Comparison of ENCODE assay signal across 20 cellular contexts in the genomic region with DNA sequence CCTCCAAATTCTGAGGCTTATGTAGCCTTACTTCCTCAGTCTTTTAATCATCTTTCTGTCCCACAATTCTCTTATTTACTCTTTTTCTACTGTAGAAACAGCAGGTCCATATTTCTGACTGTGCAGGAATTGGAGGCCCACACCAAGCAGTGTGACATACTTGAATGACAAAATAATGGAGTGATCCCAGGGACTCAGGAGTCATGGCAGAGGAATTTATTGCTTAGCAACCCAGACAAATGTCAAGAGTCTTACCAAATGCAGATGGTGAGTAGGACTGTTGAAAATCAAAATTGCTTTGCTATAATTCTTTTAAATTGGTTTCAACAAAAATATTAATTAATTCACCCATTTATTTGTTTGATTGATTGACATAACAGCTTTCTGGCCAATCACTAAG. TPM values are rescaled to one million over a fixed set of nuclear protein-coding genes. Genes with fewer than 3 reads are reported as not detected.
DNase-seq lines count a peak whose midpoint lies in the region; ATAC-seq and TF ChIP-seq lines count a peak whose summit lies in the region.
"Had no signal": no experiment of that assay in that cellular context is flagged by ENCODE, and none has a peak within 500 bp of the region (broad histone marks: within the 10 kb centered on the region; RNA-seq: fewer than 3 reads in every experiment).

No MANE protein-coding gene starts in this region.

- DNase-seq in EH (ENCODE audit: low read depth) = peak; percentile 79
- DNase-seq in NCI-H460 (ENCODE audit: extremely low read depth, low read depth) = peak; percentile 2
- peak; percentile 60 for DNase-seq in fibroblast of pulmonary artery (ENCODE audit: low read depth)
- DNase-seq in neuronal stem cell (ENCODE audit: low spot score) = peak; percentile 5
- DNase-seq in mucosa of descending colon = no peak
- DNase-seq in NCI-H1930 (lab: John Stamatoyannopoulos, UW) = no peak
- no peak for DNase-seq in effector memory CD4-positive, alpha-beta T cell
- DNase-seq in CD8-positive, alpha-beta T cell = no peak
- DNase-seq: activated CD4-positive, alpha-beta memory T cell treated with anti-CD3 and anti-CD28 coated beads, Interleukin-2, amount 10 ng/mL, durations not matched to agents 7 days and 5 days; activated effector memory CD4-positive, alpha-beta T cell treated with Interleukin-2 at 50 U/mL for 16 hours; body of pancreas; C1 segment of cervical spinal cord; NCI-H1105 treated with DMSO at 0.1 percent for 48 hours; NCI-H510A treated with DMSO at 0.1 percent for 48 hours; stimulated activated CD4-positive, alpha-beta T cell treated with anti-CD3 and anti-CD28 coated beads, Interleukin-2, amount 100 ng/mL, for 24 hours; T1000 had no signal

- no peak for ATAC-seq in mucosa of descending colon
- ATAC-seq in CD8-positive, alpha-beta T cell = no peak
- ATAC-seq: body of pancreas; GM23338; HepG2; stimulated activated memory B cell treated with anti-CD40 and anti-IgM and Interleukin-4, amounts not matched to agents 10 μg/mL and 1 μg/mL and 100 μg/mL, for 72 hours had no signal

- H3K27me3 ChIP-seq in neuronal stem cell (ENCODE audit: control insufficient read depth in 3 of 3, insufficient read depth in 3 of 3, low read depth in 1 of 3, low read length in 3 of 3) = no peaks in the 10 kb centered on the region
- no peaks in the 10 kb centered on the region for H3K27me3 ChIP-seq in effector memory CD4-positive, alpha-beta T cell (replicated peaks; ENCODE audit: control insufficient read depth, insufficient read depth, low read length, poor library complexity, severe bottlenecking)
- H3K27me3 ChIP-seq in CD8-positive, alpha-beta T cell (ENCODE audit: insufficient read depth, low read length) = no peaks in the 10 kb centered on the region
- H3K27me3 ChIP-seq: body of pancreas had no signal

- H3K4me3 ChIP-seq in fibroblast of pulmonary artery (replicated peaks; ENCODE audit: low read depth, low read length) = no peak overlapping the region
- no peak overlapping the region for H3K4me3 ChIP-seq in neuronal stem cell (ENCODE audit: low read length in 2 of 2)
- H3K4me3 ChIP-seq in mucosa of descending colon = no peak overlapping the region
- H3K4me3 ChIP-seq in effector memory CD4-positive, alpha-beta T cell (ENCODE audit: insufficient read depth, low read depth, low read length, poor library complexity, severe bottlenecking) = no peak overlapping the region
- H3K4me3 ChIP-seq in CD8-positive, alpha-beta T cell (ENCODE audit: low read depth, low read length) = no peak overlapping the region
- H3K4me3 ChIP-seq: body of pancreas, GM23338 had no signal

- H3K18ac ChIP-seq in neuronal stem cell (ENCODE audit: low read length) = no peak overlapping the region

- H3K4me1 ChIP-seq in neuronal stem cell (ENCODE audit: control insufficient read depth in 2 of 2, insufficient read depth in 1 of 2, low read depth in 1 of 2, low read length in 2 of 2) (peaks cover 0 to 2% of the 10 kb centered on the region in 2 donors), mucosa of descending colon (ENCODE audit: low read depth) (no peaks in the 10 kb centered on the region)
- no peaks in the 10 kb centered on the region for H3K4me1 ChIP-seq in effector memory CD4-positive, alpha-beta T cell (ENCODE audit: control insufficient read depth, insufficient read depth, low read length, poor library complexity, severe bottlenecking)
- no peaks in the 10 kb centered on the region for H3K4me1 ChIP-seq in CD8-positive, alpha-beta T cell (ENCODE audit: insufficient read depth, low read length)
- H3K4me1 ChIP-seq: body of pancreas had no signal

- H2AFZ ChIP-seq in neuronal stem cell (ENCODE audit: low read length) = peak overlapping the region; percentile 5
- H2AFZ ChIP-seq: GM23338 had no signal

- no peaks in the 10 kb centered on the region for H3K79me1 ChIP-seq in neuronal stem cell (ENCODE audit: low read depth, low read length)

- POLR2A ChIA-PET in CD8-positive, alpha-beta T cell (lab: Charles Lee) = no interaction called here

- H3K27ac Mint-ChIP-seq in CD8-positive, alpha-beta T cell = no peak overlapping the region
- H3K27ac Mint-ChIP-seq: activated CD4-positive, alpha-beta memory T cell treated with anti-CD3 and anti-CD28 coated beads, Interleukin-2, amount 10 ng/mL, durations not matched to agents 7 days and 5 days; GM23338; stimulated activated memory B cell treated with anti-CD40 and anti-IgM and Interleukin-4, amounts not matched to agents 10 μg/mL and 1 μg/mL and 100 μg/mL, for 72 hours had no signal

- no peak overlapping the region for H2BK120ac ChIP-seq in neuronal stem cell (ENCODE audit: low read depth, low read length)

- H3K36me3 Mint-ChIP-seq in CD8-positive, alpha-beta T cell = no peaks in the 10 kb centered on the region
- H3K36me3 Mint-ChIP-seq: stimulated activated memory B cell treated with anti-CD40 and anti-IgM and Interleukin-4, amounts not matched to agents 10 μg/mL and 1 μg/mL and 100 μg/mL, for 72 hours had no signal

- no peak overlapping the region for H4K91ac ChIP-seq in neuronal stem cell (ENCODE audit: low read depth, low read length, poor library complexity)

- no peak overlapping the region for H3K23ac ChIP-seq in neuronal stem cell (ENCODE audit: low read depth, low read length, poor library complexity)

- TF ChIP-seq CTCF in fibroblast of pulmonary artery (IDR thresholded peaks at IDR 0.05; ENCODE audit: low read length, missing control alignments) (no peak), mucosa of descending colon (IDR thresholded peaks at IDR 0.05) (no peak)
- TF ChIP-seq CTCF in CD8-positive, alpha-beta T cell (IDR thresholded peaks at IDR 0.05) = no peak

- no peaks in the 10 kb centered on the region for H3K4me1 Mint-ChIP-seq in CD8-positive, alpha-beta T cell (ENCODE audit: low read depth)
- H3K4me1 Mint-ChIP-seq: activated CD4-positive, alpha-beta memory T cell treated with anti-CD3 and anti-CD28 coated beads, Interleukin-2, amount 10 ng/mL, durations not matched to agents 7 days and 5 days; stimulated activated memory B cell treated with anti-CD40 and anti-IgM and Interleukin-4, amounts not matched to agents 10 μg/mL and 1 μg/mL and 100 μg/mL, for 72 hours had no signal

- H3K14ac ChIP-seq in neuronal stem cell (ENCODE audit: low read length) = no peak overlapping the region

- intact Hi-C loops in mucosa of descending colon (cut with DNase I, micrococcal nuclease) = no loop called here
- intact Hi-C loops in CD8-positive, alpha-beta T cell (cut with DNase I, micrococcal nuclease) = no loop called here

- H4K8ac ChIP-seq in neuronal stem cell (ENCODE audit: low read depth, low read length) = no peak overlapping the region

- no peak overlapping the region for H2AK5ac ChIP-seq in neuronal stem cell (ENCODE audit: low read depth, low read length)

- no peaks in the 10 kb centered on the region for H3K27me3 Mint-ChIP-seq in CD8-positive, alpha-beta T cell (ENCODE audit: low read depth)
- H3K27me3 Mint-ChIP-seq: activated CD4-positive, alpha-beta memory T cell treated with anti-CD3 and anti-CD28 coated beads, Interleukin-2, amount 10 ng/mL, durations not matched to agents 7 days and 5 days; stimulated activated memory B cell treated with anti-CD40 and anti-IgM and Interleukin-4, amounts not matched to agents 10 μg/mL and 1 μg/mL and 100 μg/mL, for 72 hours had no signal

- no peak overlapping the region for H2BK5ac ChIP-seq in neuronal stem cell (ENCODE audit: low read length)

- H2BK15ac ChIP-seq in neuronal stem cell (ENCODE audit: low read length) = no peak overlapping the region

- no peak overlapping the region for H3K4ac ChIP-seq in neuronal stem cell (ENCODE audit: low read length)

- CTCF ChIA-PET in CD8-positive, alpha-beta T cell (lab: Charles Lee) = no interaction called here

- peaks cover 2% of the 10 kb centered on the region for H3K9me3 Mint-ChIP-seq in CD8-positive, alpha-beta T cell
- H3K9me3 Mint-ChIP-seq: GM23338 had no signal

- no peak overlapping the region for H3K4me3 Mint-ChIP-seq in CD8-positive, alpha-beta T cell
- H3K4me3 Mint-ChIP-seq: activated CD4-positive, alpha-beta memory T cell treated with anti-CD3 and anti-CD28 coated beads, Interleukin-2, amount 10 ng/mL, durations not matched to agents 7 days and 5 days; GM23338; stimulated activated memory B cell treated with anti-CD40 and anti-IgM and Interleukin-4, amounts not matched to agents 10 μg/mL and 1 μg/mL and 100 μg/mL, for 72 hours had no signal

- H3K36me3 ChIP-seq in neuronal stem cell (replicated peaks in 1 of 2; ENCODE audit: control insufficient read depth in 2 of 2, insufficient read depth in 2 of 2, low read length in 2 of 2) = no peaks in the 10 kb centered on the region
- no peaks in the 10 kb centered on the region for H3K36me3 ChIP-seq in mucosa of descending colon (ENCODE audit: low read depth)
- H3K36me3 ChIP-seq in effector memory CD4-positive, alpha-beta T cell (ENCODE audit: control insufficient read depth, insufficient read depth, low read length) = no peaks in the 10 kb centered on the region
- H3K36me3 ChIP-seq in CD8-positive, alpha-beta T cell (ENCODE audit: insufficient read depth, low read length) = no peaks in the 10 kb centered on the region

- H3K27ac ChIP-seq in neuronal stem cell (replicated peaks; ENCODE audit: low read length) = no peak overlapping the region
- no peak overlapping the region for H3K27ac ChIP-seq in effector memory CD4-positive, alpha-beta T cell (ENCODE audit: insufficient read depth, low read length, poor library complexity, severe bottlenecking)
- no peak overlapping the region for H3K27ac ChIP-seq in CD8-positive, alpha-beta T cell (ENCODE audit: low read depth, low read length)
- H3K27ac ChIP-seq: body of pancreas had no signal

- no peak overlapping the region for H2BK12ac ChIP-seq in neuronal stem cell (ENCODE audit: low read length)

- no peak overlapping the region for H3K4me2 ChIP-seq in neuronal stem cell (ENCODE audit: insufficient read depth, low read length, poor library complexity, severe bottlenecking)
- H3K4me2 ChIP-seq: GM23338 had no signal

- H3K9me3 ChIP-seq in neuronal stem cell (replicated peaks in 1 of 2; ENCODE audit: control insufficient read depth in 2 of 2, insufficient read depth in 1 of 2, low read depth in 1 of 2, low read length in 2 of 2) (peaks cover 0 to 2% of the 10 kb centered on the region in 2 donors), mucosa of descending colon (no peaks in the 10 kb centered on the region)
- no peaks in the 10 kb centered on the region for H3K9me3 ChIP-seq in effector memory CD4-positive, alpha-beta T cell (ENCODE audit: control insufficient read depth, low read length)
- H3K9me3 ChIP-seq in CD8-positive, alpha-beta T cell (ENCODE audit: low read length) = no peaks in the 10 kb centered on the region
- H3K9me3 ChIP-seq: body of pancreas had no signal

- H3K9ac ChIP-seq in neuronal stem cell (ENCODE audit: low read depth, low read length, poor library complexity) = no peak overlapping the region

RNA-seq across cellular contexts. Expression of a gene that starts 59.9 kb away (rescaled TPM):
- 2.2 and 2.7 TPM in 2 replicates for total RNA-seq in NCI-H460 (2014; rRNA removed; shearing (Covaris generic))
- polyA plus RNA-seq in NCI-H460 (2014; cell fraction: nucleus; rRNA removed) = 0.95 and 1.7 TPM in 2 replicates
- polyA plus RNA-seq in neuronal stem cell (2013, experiment 1 of 2) = 0.11 TPM
- polyA plus RNA-seq in neuronal stem cell (2013, experiment 2 of 2) = 0.12 TPM
- total RNA-seq in mucosa of descending colon = under 1 TPM in 2 of 3 donors, not detected in 1; 0.13 to 0.19 TPM
- not detected for total RNA-seq in CD8-positive, alpha-beta T cell
- total RNA-seq: activated CD4-positive, alpha-beta memory T cell treated with anti-CD3 and anti-CD28 coated beads, Interleukin-2, amount 10 ng/mL, durations not matched to agents 7 days and 5 days; HepG2; mononuclear cell had no signal
- polyA plus RNA-seq: HepG2 had no signal

Comparison
In these comparisons a context has a peak if more than half of its experiments do, and no peak if none do; other contexts are left out.
1. DNase-seq: peak in EH (single experiment), NCI-H460 (single experiment), fibroblast of pulmonary artery (single experiment) and neuronal stem cell (single experiment); none in mucosa of descending colon (0 of 3), NCI-H1930 (0 of 2), effector memory CD4-positive, alpha-beta T cell (0 of 3) and CD8-positive, alpha-beta T cell (0 of 7).